1 cellular context compared by ENCODE assay signal in the genomic region with DNA sequence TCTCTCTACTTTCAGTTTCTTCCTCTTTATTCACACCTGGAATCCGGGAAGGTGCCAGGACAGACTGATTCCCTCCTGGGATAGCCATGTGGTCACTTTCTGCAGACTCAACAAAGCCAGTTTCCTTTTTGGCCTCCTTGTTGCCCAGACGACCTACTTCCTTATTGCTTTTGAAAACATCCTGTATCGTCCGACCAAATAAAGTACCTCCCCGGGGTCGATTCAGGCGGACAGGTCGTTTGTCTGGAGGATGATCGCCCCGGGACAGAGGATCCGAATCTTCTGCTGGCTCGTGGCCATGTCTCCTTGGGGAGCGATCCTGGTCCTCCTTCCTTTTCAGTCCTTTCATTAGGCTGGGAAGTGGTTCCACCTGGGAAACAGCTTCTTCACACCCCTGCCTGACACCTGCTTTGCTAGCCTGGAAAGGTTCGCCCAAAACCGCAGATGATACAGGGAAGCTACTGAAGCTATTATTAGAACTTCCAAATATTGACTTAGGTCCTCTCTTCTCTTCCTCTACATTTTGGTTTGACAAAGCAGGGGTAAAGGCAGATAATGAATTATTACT.
TF ChIP-seq lines count a peak whose summit lies in the region.

No MANE protein-coding gene starts in this region.

TF ChIP-seq in GM12878, 131 proteins besides CTCF, POLR2A, EP300 and RAD21:
- TF ChIP-seq GABPA (IDR thresholded peaks at IDR 0.05; ENCODE audit: low read depth) (0 out of 2 replicates have a peak, but pooled peaks have one; percentile 20), CBX5 (IDR thresholded peaks at IDR 0.05; ENCODE audit: low read depth) (no peak)
